ENCODE assay signal across 1 cellular context in the genomic region with DNA sequence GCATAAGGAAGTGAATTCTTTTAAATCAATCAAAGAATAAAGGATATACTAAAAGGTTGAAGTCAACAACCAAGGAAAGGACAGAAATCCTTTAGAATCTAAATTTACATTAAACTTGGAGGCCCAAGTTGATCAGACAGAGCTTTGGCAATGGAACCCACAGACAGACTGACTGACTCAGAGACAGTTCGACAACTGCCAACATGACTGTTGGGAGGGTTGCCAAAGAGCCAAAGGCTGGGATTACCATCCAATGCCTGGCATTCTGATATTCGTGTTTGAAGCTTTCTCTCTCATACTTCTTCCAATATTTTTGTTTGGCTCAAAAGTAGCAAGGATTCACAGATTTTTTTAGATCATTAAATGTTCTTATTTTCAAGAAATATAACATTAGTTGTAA.
TF ChIP-seq lines count a peak whose summit lies in the region.

No MANE protein-coding gene starts in this region.

TF ChIP-seq in GM23338, 12 proteins besides CTCF, POLR2A, EP300 and RAD21:
- TF ChIP-seq, protein P1, sequence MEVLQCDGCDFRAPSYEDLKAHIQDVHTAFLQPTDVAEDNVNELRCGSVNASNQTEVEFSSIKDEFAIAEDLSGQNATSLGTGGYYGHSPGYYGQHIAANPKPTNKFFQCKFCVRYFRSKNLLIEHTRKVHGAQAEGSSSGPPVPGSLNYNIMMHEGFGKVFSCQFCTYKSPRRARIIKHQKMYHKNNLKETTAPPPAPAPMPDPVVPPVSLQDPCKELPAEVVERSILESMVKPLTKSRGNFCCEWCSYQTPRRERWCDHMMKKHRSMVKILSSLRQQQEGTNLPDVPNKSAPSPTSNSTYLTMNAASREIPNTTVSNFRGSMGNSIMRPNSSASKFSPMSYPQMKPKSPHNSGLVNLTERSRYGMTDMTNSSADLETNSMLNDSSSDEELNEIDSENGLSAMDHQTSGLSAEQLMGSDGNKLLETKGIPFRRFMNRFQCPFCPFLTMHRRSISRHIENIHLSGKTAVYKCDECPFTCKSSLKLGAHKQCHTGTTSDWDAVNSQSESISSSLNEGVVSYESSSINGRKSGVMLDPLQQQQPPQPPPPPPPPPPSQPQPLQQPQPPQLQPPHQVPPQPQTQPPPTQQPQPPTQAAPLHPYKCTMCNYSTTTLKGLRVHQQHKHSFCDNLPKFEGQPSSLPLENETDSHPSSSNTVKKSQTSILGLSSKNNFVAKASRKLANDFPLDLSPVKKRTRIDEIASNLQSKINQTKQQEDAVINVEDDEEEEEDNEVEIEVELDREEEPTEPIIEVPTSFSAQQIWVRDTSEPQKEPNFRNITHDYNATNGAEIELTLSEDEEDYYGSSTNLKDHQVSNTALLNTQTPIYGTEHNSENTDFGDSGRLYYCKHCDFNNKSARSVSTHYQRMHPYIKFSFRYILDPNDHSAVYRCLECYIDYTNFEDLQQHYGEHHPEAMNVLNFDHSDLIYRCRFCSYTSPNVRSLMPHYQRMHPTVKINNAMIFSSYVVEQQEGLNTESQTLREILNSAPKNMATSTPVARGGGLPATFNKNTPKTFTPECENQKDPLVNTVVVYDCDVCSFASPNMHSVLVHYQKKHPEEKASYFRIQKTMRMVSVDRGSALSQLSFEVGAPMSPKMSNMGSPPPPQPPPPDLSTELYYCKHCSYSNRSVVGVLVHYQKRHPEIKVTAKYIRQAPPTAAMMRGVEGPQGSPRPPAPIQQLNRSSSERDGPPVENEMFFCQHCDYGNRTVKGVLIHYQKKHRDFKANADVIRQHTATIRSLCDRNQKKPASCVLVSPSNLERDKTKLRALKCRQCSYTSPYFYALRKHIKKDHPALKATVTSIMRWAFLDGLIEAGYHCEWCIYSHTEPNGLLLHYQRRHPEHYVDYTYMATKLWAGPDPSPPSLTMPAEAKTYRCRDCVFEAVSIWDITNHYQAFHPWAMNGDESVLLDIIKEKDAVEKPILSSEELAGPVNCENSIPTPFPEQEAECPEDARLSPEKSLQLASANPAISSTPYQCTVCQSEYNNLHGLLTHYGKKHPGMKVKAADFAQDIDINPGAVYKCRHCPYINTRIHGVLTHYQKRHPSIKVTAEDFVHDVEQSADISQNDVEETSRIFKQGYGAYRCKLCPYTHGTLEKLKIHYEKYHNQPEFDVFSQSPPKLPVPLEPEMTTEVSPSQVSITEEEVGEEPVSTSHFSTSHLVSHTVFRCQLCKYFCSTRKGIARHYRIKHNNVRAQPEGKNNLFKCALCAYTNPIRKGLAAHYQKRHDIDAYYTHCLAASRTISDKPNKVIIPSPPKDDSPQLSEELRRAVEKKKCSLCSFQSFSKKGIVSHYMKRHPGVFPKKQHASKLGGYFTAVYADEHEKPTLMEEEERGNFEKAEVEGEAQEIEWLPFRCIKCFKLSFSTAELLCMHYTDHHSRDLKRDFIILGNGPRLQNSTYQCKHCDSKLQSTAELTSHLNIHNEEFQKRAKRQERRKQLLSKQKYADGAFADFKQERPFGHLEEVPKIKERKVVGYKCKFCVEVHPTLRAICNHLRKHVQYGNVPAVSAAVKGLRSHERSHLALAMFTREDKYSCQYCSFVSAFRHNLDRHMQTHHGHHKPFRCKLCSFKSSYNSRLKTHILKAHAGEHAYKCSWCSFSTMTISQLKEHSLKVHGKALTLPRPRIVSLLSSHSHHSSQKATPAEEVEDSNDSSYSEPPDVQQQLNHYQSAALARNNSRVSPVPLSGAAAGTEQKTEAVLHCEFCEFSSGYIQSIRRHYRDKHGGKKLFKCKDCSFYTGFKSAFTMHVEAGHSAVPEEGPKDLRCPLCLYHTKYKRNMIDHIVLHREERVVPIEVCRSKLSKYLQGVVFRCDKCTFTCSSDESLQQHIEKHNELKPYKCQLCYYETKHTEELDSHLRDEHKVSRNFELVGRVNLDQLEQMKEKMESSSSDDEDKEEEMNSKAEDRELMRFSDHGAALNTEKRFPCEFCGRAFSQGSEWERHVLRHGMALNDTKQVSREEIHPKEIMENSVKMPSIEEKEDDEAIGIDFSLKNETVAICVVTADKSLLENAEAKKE (CRISPR knock-in tag; IDR thresholded peaks at IDR 0.05): no peak
- TF ChIP-seq CREB1 (CRISPR knock-in tag; IDR thresholded peaks at IDR 0.05; ENCODE audit: low read depth) (no peak), ZNF114 (CRISPR knock-in tag; IDR thresholded peaks at IDR 0.05) (no peak), JUNB (IDR thresholded peaks at IDR 0.05; ENCODE audit: unreplicated experiment) (no peak), POLR2AphosphoS5 (IDR thresholded peaks at IDR 0.05; ENCODE audit: low read depth) (no peak), EZH2 (IDR thresholded peaks at IDR 0.05; ENCODE audit: low read depth, unreplicated experiment) (no peak), NANOG (IDR thresholded peaks at IDR 0.05; ENCODE audit: borderline replicate concordance) (no peak), ZNF331 (CRISPR knock-in tag; IDR thresholded peaks at IDR 0.05; ENCODE audit: low read depth) (no peak), EZH2phosphoT487 (IDR thresholded peaks at IDR 0.05; ENCODE audit: unreplicated experiment) (no peak), STAT1 (IDR thresholded peaks at IDR 0.05; ENCODE audit: unreplicated experiment) (no peak)
- TF ChIP-seq, protein P2, sequence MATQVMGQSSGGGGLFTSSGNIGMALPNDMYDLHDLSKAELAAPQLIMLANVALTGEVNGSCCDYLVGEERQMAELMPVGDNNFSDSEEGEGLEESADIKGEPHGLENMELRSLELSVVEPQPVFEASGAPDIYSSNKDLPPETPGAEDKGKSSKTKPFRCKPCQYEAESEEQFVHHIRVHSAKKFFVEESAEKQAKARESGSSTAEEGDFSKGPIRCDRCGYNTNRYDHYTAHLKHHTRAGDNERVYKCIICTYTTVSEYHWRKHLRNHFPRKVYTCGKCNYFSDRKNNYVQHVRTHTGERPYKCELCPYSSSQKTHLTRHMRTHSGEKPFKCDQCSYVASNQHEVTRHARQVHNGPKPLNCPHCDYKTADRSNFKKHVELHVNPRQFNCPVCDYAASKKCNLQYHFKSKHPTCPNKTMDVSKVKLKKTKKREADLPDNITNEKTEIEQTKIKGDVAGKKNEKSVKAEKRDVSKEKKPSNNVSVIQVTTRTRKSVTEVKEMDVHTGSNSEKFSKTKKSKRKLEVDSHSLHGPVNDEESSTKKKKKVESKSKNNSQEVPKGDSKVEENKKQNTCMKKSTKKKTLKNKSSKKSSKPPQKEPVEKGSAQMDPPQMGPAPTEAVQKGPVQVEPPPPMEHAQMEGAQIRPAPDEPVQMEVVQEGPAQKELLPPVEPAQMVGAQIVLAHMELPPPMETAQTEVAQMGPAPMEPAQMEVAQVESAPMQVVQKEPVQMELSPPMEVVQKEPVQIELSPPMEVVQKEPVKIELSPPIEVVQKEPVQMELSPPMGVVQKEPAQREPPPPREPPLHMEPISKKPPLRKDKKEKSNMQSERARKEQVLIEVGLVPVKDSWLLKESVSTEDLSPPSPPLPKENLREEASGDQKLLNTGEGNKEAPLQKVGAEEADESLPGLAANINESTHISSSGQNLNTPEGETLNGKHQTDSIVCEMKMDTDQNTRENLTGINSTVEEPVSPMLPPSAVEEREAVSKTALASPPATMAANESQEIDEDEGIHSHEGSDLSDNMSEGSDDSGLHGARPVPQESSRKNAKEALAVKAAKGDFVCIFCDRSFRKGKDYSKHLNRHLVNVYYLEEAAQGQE (IDR thresholded peaks at IDR 0.05; ENCODE audit: unreplicated experiment): no peak
- TF ChIP-seq, protein P3, sequence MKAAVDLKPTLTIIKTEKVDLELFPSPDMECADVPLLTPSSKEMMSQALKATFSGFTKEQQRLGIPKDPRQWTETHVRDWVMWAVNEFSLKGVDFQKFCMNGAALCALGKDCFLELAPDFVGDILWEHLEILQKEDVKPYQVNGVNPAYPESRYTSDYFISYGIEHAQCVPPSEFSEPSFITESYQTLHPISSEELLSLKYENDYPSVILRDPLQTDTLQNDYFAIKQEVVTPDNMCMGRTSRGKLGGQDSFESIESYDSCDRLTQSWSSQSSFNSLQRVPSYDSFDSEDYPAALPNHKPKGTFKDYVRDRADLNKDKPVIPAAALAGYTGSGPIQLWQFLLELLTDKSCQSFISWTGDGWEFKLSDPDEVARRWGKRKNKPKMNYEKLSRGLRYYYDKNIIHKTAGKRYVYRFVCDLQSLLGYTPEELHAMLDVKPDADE (IDR thresholded peaks at IDR 0.05): no peak
